Comparison of ENCODE assay signal across 16 cellular contexts in the genomic region with DNA sequence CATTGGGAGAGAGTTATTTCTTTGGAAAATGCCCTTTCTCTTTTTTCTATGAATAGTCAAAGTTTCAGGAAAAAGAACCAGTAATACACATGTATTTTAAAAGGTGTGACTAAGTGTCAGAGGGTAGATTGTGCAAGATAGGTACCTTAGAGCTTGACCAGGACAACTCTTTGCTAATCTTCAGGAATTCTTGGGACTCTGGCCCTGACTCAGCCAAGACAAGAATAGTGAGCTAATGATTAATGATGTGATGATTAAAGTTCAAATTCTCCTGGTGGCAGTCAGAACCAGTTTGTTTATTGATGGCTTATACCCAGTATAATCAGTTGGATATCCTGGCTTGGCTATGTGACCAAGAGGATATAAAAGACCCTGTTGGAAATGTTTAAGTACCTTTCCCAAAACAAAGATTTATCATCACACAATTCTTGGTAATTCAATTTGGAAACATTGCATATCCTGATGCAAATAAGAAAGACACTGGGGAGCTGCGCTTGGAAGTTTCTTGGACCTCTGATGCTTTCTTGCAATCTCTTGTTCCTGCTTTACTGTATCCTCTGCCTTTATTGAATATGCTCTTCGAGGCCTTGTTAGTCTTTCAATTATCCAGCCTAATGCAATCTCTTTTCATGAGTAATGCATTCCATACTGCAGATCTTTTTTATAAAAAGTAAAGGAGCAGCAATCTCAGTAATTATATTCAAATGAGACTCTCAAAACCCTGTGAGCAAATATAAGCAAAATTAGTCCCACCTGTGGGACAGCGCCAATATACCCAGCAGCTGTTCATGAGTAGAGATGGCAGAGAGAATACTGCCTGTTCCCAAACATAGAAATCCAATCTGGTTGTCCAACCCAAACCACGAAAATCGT. TPM values are rescaled to one million over a fixed set of nuclear protein-coding genes. Genes with fewer than 3 reads are reported as not detected.
A peak's percentile ranks its signal among the peaks of the same experiment; 100 is the strongest.
DNase-seq lines count a peak whose midpoint lies in the region; ATAC-seq and TF ChIP-seq lines count a peak whose summit lies in the region.
"Had no signal": no experiment of that assay in that cellular context is flagged by ENCODE, and none has a peak within 500 bp of the region (broad histone marks: within the 10 kb centered on the region; RNA-seq: fewer than 3 reads in every experiment).

No MANE protein-coding gene starts in this region.

- peak overlapping the region; percentile 13 for H3K27ac Mint-ChIP-seq in chondrocyte (ENCODE audit: unreplicated experiment)

- peaks cover 3% of the 10 kb centered on the region for H3K36me3 Mint-ChIP-seq in chondrocyte (ENCODE audit: low read depth)

- no peak overlapping the region for H3K4me3 Mint-ChIP-seq in chondrocyte (ENCODE audit: unreplicated experiment)
- H3K4me3 Mint-ChIP-seq: neural crest cell had no signal

- ATAC-seq in GM19463 (IDR thresholded peaks at IDR 0.05; ENCODE audit: unreplicated experiment) (no peak), GM19455 (IDR thresholded peaks at IDR 0.05; ENCODE audit: unreplicated experiment) (no peak), HG03520 (IDR thresholded peaks at IDR 0.05; ENCODE audit: unreplicated experiment) (no peak)
- ATAC-seq: K562 had no signal

- no peak for TF ChIP-seq CTCF in chondrocyte (IDR thresholded peaks at IDR 0.05)

- DNase-seq in AG08395 (ENCODE audit: low spot score) (peak; percentile 28), HuH-7.5 (ENCODE audit: low spot score) (peak; percentile 11), chondrocyte (ENCODE audit: low spot score) (no peak), kidney tubule cell (ENCODE audit: low spot score) (peak; percentile 95), T-helper 2 cell (no peak)
- DNase-seq: adrenal gland, BE2C, GOT3, NCI-H2171 treated with DMSO at 0.1 percent for 48 hours, spleen, uterus had no signal

- no peaks in the 10 kb centered on the region for H3K27me3 Mint-ChIP-seq in chondrocyte (ENCODE audit: low read depth)

- H3K4me1 Mint-ChIP-seq in chondrocyte (ENCODE audit: low read depth), result peaks cover 50% of the 10 kb centered on the region
- H3K4me1 Mint-ChIP-seq: neural crest cell had no signal

- H3K9me3 Mint-ChIP-seq in chondrocyte (ENCODE audit: low read depth), result peaks cover 9% of the 10 kb centered on the region

RNA-seq across cellular contexts. Expression of a gene that starts 48.0 kb away (rescaled TPM):
- 3.8 to 18.0 TPM (median 4.1 TPM) in 3 replicates for total RNA-seq in chondrocyte

RNA-seq across cellular contexts. Expression of a gene that starts 49.5 kb away (rescaled TPM):
- total RNA-seq in chondrocyte, result 4.0 TPM in 1 of 3 replicates, not detected in the others
- total RNA-seq: K562, neural crest cell, spleen had no signal

Comparison
In these comparisons a context has a peak if more than half of its experiments do, and no peak if none do; other contexts are left out.
1. DNase-seq: peak in AG08395 (single experiment), HuH-7.5 (single experiment) and kidney tubule cell (single experiment); none in chondrocyte (single experiment) and T-helper 2 cell (0 of 5).